In the genomic region with DNA sequence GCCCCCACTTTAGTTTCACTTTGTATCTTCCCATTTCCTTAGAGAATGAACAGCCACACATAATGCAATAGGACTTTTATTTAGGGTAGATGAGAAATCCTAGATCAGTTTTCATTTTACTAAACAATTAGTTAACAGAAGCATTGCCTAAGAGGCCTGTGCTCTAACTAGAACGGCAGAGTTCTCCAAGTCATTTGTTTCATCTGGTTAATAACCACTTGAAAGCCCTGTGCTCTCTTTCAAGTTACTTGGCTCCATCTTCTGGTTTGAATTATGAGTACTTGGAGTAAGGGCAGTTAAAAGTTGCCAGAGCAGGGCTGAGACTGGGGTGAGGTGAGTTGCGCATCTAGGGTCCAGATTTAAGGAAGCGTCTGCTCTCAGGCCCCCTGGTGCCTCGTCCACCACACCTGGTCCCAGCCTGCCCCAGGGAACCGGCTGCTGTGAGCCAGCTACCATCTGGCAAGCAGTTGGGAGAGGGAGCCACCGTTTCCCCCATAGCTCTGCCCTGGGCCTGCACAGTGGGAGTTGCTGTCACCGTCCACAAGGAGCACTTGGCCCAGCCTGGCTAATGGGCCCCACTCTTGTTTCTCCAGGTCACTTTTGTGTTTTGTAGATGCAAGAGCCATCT, we compare ENCODE assay signal across 8 cellular contexts. TPM values are rescaled to one million over a fixed set of nuclear protein-coding genes. Genes with fewer than 3 reads are reported as not detected.
A peak's percentile ranks its signal among the peaks of the same experiment; 100 is the strongest.
DNase-seq lines count a peak whose midpoint lies in the region; ATAC-seq and TF ChIP-seq lines count a peak whose summit lies in the region.

No MANE protein-coding gene starts in this region.

- peaks cover 8% of the 10 kb centered on the region for H3K27me3 Mint-ChIP-seq in memory B cell

- H3K9me3 ChIP-seq in tibial nerve = no peaks in the 10 kb centered on the region

- TF ChIP-seq EP300 in tibial nerve (IDR thresholded peaks at IDR 0.05) = peak in 1 of 2 donors; percentile 60

- H3K36me3 ChIP-seq in tibial nerve = no peaks in the 10 kb centered on the region

- peaks cover 6% of the 10 kb centered on the region for H3K4me1 Mint-ChIP-seq in memory B cell

- TF ChIP-seq CTCF in dorsolateral prefrontal cortex (IDR thresholded peaks at IDR 0.05 in 54 of 56, conservative IDR thresholded peaks at IDR 0.05 in 2 of 56; ENCODE audit: low read depth in 1 of 56, partially characterized antibody in 56 of 56) (peak in 53 of 56 donors; percentile 8 to 74 (median 50)), tibial nerve (IDR thresholded peaks at IDR 0.05) (peak; percentile 24 to 63 (median 37))

- CTCF ChIA-PET in HEK293T (lab: Yijun Ruan, JAX) = no interaction called here

- peak; percentile 74 for DNase-seq in DMS53 (lab: John Stamatoyannopoulos, UW)
- DNase-seq in KBM-7 = peak; percentile 84
- DNase-seq in RPMI8226 = peak; percentile 17
- DNase-seq in dorsolateral prefrontal cortex = peak in 1 of 10 donors; percentile 53
- no peak for DNase-seq in memory B cell (ENCODE audit: low spot score in 2 of 2)
- DNase-seq in tibial nerve (ENCODE audit: low spot score in 2 of 2) = no peak
- DNase-seq in HEK293T (ENCODE audit: extremely low spot score) = no peak

- no peak for TF ChIP-seq POLR2A in tibial nerve (IDR thresholded peaks at IDR 0.05)

- peak overlapping the region; percentile 77 to 97 (median 92) for H3K27ac ChIP-seq in dorsolateral prefrontal cortex
- peak overlapping the region; percentile 60 to 89 (median 78) for H3K27ac ChIP-seq in tibial nerve

- peak overlapping the region in 51 of 59 donors; percentile 3 to 59 (median 35) for H3K4me3 ChIP-seq in dorsolateral prefrontal cortex
- peak overlapping the region in 2 of 4 donors; percentile 13 to 35 for H3K4me3 ChIP-seq in tibial nerve

- peak; percentile 63 for ATAC-seq in GM21390 (IDR thresholded peaks at IDR 0.05; ENCODE audit: unreplicated experiment)
- ATAC-seq in memory B cell (ENCODE audit: low read depth) = peak; percentile 50

- POLR2A ChIA-PET in HEK293T (lab: Yijun Ruan, JAX) = no interaction called here

- WGBS in tibial nerve, 2 donors = 19 to 23% methylated on average over 6 to 7 of the region's 7 CpGs

- in situ Hi-C loops in KBM-7 (cut with MboI; ENCODE audit: low pct_unique_long_range_greater_than_20kb, low sequenced_read_pairs) = loop anchor here (10.0 kb wide), 1 partner anchor 277 kb away; no protein-coding TSS in a partner anchor

- intact Hi-C loops in dorsolateral prefrontal cortex (cut with DNase I) = loop anchor here (2.0 to 10.0 kb wide), 6 partner anchors 205 to 757 kb away; partner anchors contain the start of gene ABCD3 (in 1 of the 2)

- H3K4me3 Mint-ChIP-seq in memory B cell = peak overlapping the region; percentile 3

- peaks cover 0 to 86% (median 18%) of the 10 kb centered on the region in 4 donors for H3K4me1 ChIP-seq in tibial nerve

- H3K27ac Mint-ChIP-seq in memory B cell = no peak overlapping the region

- no peaks in the 10 kb centered on the region for H3K9me3 Mint-ChIP-seq in memory B cell

- H3K27me3 ChIP-seq in dorsolateral prefrontal cortex = no peaks in the 10 kb centered on the region
- no peaks in the 10 kb centered on the region for H3K27me3 ChIP-seq in tibial nerve

- no peaks in the 10 kb centered on the region for H3K36me3 Mint-ChIP-seq in memory B cell

TF ChIP-seq in HEK293T, 16 proteins besides CTCF, POLR2A, EP300 and RAD21:
- no peak for TF ChIP-seq CTBP1 (IDR thresholded peaks at IDR 0.05; ENCODE audit: borderline replicate concordance)
- TF ChIP-seq TARDBP (IDR thresholded peaks at IDR 0.05) = no peak
- TF ChIP-seq, protein P1, sequence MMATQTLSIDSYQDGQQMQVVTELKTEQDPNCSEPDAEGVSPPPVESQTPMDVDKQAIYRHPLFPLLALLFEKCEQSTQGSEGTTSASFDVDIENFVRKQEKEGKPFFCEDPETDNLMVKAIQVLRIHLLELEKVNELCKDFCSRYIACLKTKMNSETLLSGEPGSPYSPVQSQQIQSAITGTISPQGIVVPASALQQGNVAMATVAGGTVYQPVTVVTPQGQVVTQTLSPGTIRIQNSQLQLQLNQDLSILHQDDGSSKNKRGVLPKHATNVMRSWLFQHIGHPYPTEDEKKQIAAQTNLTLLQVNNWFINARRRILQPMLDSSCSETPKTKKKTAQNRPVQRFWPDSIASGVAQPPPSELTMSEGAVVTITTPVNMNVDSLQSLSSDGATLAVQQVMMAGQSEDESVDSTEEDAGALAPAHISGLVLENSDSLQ (IDR thresholded peaks at IDR 0.05) = no peak
- no peak for TF ChIP-seq LEF1 (IDR thresholded peaks at IDR 0.05; ENCODE audit: borderline replicate concordance)
- no peak for TF ChIP-seq SUZ12 (IDR thresholded peaks at IDR 0.05)
- TF ChIP-seq SP1 (IDR thresholded peaks at IDR 0.05) = no peak
- TF ChIP-seq NFRKB (IDR thresholded peaks at IDR 0.05) = no peak
- TF ChIP-seq FOXA1 (IDR thresholded peaks at IDR 0.05) = no peak

RNA-seq across cellular contexts. Expression of gene SLC44A3, which starts 18.1 kb away (rescaled TPM):
- total RNA-seq in dorsolateral prefrontal cortex (10 to 100 TPM in 51 of 120 experiments, 1 to 10 TPM in 69; 3.1 to 27.1 (median 9.2) TPM), tibial nerve (1 to 10 TPM; 1.6 to 8.1 (median 5.3) TPM)

Comparison
In these comparisons a context has a peak if more than half of its experiments do, and no peak if none do; other contexts are left out.
1. DNase-seq: peak in DMS53 (single experiment), KBM-7 (single experiment) and RPMI8226 (single experiment); none in memory B cell (0 of 2), tibial nerve (0 of 2) and HEK293T (single experiment).